Comparison of ENCODE assay signal across 8 cellular contexts in genomic region chr16:2905241-2905987, GRCh38. TPM values are rescaled to one million over a fixed set of nuclear protein-coding genes. Genes with fewer than 3 reads are reported as not detected.
DNase-seq lines count a peak whose midpoint lies in the region; ATAC-seq and TF ChIP-seq lines count a peak whose summit lies in the region.

No MANE protein-coding gene starts in this region.

- POLR2A ChIA-PET in BJ (lab: Charles Lee): interaction anchor here (0.6 to 0.7 kb wide), 3 partner anchors 18 to 667 kb away, joined by 5 to 14 read pairs (median 6); no protein-coding TSS in a partner anchor

- H3K36me3 ChIP-seq in BJ (ENCODE audit: control insufficient read depth, insufficient read depth, low read length) (no peaks in the 10 kb centered on the region; the same call in 1 of the 2 replicates), liver (ENCODE audit: control insufficient read depth in 4 of 4, insufficient read depth in 3 of 4, low read depth in 1 of 4, low read length in 3 of 4) (no peaks in the 10 kb centered on the region)

- H3K9me3 ChIP-seq in liver (ENCODE audit: control insufficient read depth in 4 of 4, low read length in 3 of 4): no peaks in the 10 kb centered on the region

- TF ChIP-seq RAD21 in liver (IDR thresholded peaks at IDR 0.05): no peak

- 1% methylated on average over 51 of the region's 51 CpGs for WGBS in liver

- no peaks in the 10 kb centered on the region for H3K27me3 ChIP-seq in BJ (ENCODE audit: control insufficient read depth, insufficient read depth, low read length)
- H3K27me3 ChIP-seq in liver (ENCODE audit: control insufficient read depth in 4 of 4, insufficient read depth in 4 of 4, low read length in 3 of 4): no peaks in the 10 kb centered on the region

- H3K9ac ChIP-seq in liver (ENCODE audit: low read depth in 1 of 2, low read length in 2 of 2): no peak overlapping the region

- ATAC-seq in HG03457 (IDR thresholded peaks at IDR 0.05; ENCODE audit: unreplicated experiment): peak; percentile 59

- DNase-seq in BJ (ENCODE audit: low read depth) (peak; percentile 92), GM19240 (ENCODE audit: insufficient read length, low spot score) (peak; percentile 93), NCI-H526 treated with DMSO at 0.1 percent for 48 hours (lab: John Stamatoyannopoulos, UW) (peak; percentile 92), dermis microvascular lymphatic vessel endothelial cell (ENCODE audit: low read depth in 2 of 2) (peak; percentile 99 to 100)
- peak; percentile 79 to 83 for DNase-seq in activated CD4-positive, alpha-beta T cell treated with anti-CD3 and anti-CD28 coated beads, Interleukin-2, amount 50 U/mL, for 4 hours
- DNase-seq in stimulated activated CD4-positive, alpha-beta T cell treated with anti-CD3 and anti-CD28 coated beads, Interleukin-4, amount 100 ng/mL, for 24 hours: peak; percentile 95

- no peak for TF ChIP-seq CTCF in BJ (IDR thresholded peaks at IDR 0.05; ENCODE audit: insufficient read depth, low read depth, low read length)
- no peak for TF ChIP-seq CTCF in liver (IDR thresholded peaks at IDR 0.05; ENCODE audit: low read depth, low read length, missing input control)

- H3K27ac ChIP-seq in liver (ENCODE audit: low read depth in 1 of 2, low read length in 2 of 2): peak overlapping the region; percentile 66 to 75

- CTCF ChIA-PET in BJ (lab: Yijun Ruan, JAX): interaction anchor here (0.9 to 2.7 kb wide), 7 partner anchors 22 to 74 kb away, joined by 3 to 11 read pairs (median 6); no protein-coding TSS in a partner anchor

- peaks cover 0 to 16% (median 7%) of the 10 kb centered on the region in 4 donors for H3K4me1 ChIP-seq in liver (ENCODE audit: control insufficient read depth in 4 of 4, insufficient read depth in 4 of 4, low read length in 3 of 4)

- H3K4me3 ChIP-seq in BJ (ENCODE audit: low read depth, low read length) (peak overlapping the region; percentile 73), liver (ENCODE audit: low read depth in 1 of 3, low read length in 3 of 3) (peak overlapping the region; percentile 30 to 72 (median 68))

TF ChIP-seq in liver, 16 proteins besides CTCF, POLR2A, EP300 and RAD21:
- TF ChIP-seq GABPA (IDR thresholded peaks at IDR 0.05 in 1 of 2, conservative IDR thresholded peaks at IDR 0.05 in 1 of 2) (peak in 1 of 2 donors; percentile 40), HNF4A (conservative IDR thresholded peaks at IDR 0.05) (peak in 1 of 2 donors; percentile 19), MAX (IDR thresholded peaks at IDR 0.05) (no peak), FOXA2 (IDR thresholded peaks at IDR 0.05) (no peak), REST (IDR thresholded peaks at IDR 0.05) (peak; percentile 95), FOXA1 (IDR thresholded peaks at IDR 0.05) (no peak), YY1 (IDR thresholded peaks at IDR 0.05) (no peak), NR2F2 (IDR thresholded peaks at IDR 0.05) (no peak), ATF3 (IDR thresholded peaks at IDR 0.05) (no peak), JUND (IDR thresholded peaks at IDR 0.05) (no peak), EGR1 (IDR thresholded peaks at IDR 0.05; ENCODE audit: low read depth in 2 of 2) (no peak), TAF1 (conservative IDR thresholded peaks at IDR 0.05) (peak; percentile 65), HNF4G (IDR thresholded peaks at IDR 0.05) (no peak), RXRA (IDR thresholded peaks at IDR 0.05) (no peak), SP1 (IDR thresholded peaks at IDR 0.05) (peak; percentile 92)
- TF ChIP-seq, protein P1, sequence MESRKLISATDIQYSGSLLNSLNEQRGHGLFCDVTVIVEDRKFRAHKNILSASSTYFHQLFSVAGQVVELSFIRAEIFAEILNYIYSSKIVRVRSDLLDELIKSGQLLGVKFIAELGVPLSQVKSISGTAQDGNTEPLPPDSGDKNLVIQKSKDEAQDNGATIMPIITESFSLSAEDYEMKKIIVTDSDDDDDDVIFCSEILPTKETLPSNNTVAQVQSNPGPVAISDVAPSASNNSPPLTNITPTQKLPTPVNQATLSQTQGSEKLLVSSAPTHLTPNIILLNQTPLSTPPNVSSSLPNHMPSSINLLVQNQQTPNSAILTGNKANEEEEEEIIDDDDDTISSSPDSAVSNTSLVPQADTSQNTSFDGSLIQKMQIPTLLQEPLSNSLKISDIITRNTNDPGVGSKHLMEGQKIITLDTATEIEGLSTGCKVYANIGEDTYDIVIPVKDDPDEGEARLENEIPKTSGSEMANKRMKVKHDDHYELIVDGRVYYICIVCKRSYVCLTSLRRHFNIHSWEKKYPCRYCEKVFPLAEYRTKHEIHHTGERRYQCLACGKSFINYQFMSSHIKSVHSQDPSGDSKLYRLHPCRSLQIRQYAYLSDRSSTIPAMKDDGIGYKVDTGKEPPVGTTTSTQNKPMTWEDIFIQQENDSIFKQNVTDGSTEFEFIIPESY (IDR thresholded peaks at IDR 0.05): no peak

RNA-seq across cellular contexts. Expression of gene FLYWCH1, which starts 6.3 kb away (rescaled TPM):
- polyA plus RNA-seq in BJ (2011; rRNA removed): 16.2 and 25.4 TPM in 2 replicates
- polyA minus RNA-seq in BJ (2011; rRNA and poly(A)+ RNA removed): 16.5 and 21.8 TPM in 2 replicates
- total RNA-seq in dermis microvascular lymphatic vessel endothelial cell: 19.0 and 26.6 TPM in 2 replicates
- total RNA-seq in liver: 10 to 100 TPM in 1 of 2 donors, 1 to 10 TPM in 1; 6.2 to 12.2 TPM
- 1 to 10 TPM; 3.9 to 9.5 TPM for polyA plus RNA-seq in liver

RNA-seq across cellular contexts. Expression of gene FLYWCH2, which starts 22.4 kb away (rescaled TPM):
- polyA plus RNA-seq in BJ (2011; rRNA removed): 25.6 and 39.9 TPM in 2 replicates
- 5.3 and 6.4 TPM in 2 replicates for polyA minus RNA-seq in BJ (2011; rRNA and poly(A)+ RNA removed)
- 31.5 and 33.1 TPM in 2 replicates for total RNA-seq in dermis microvascular lymphatic vessel endothelial cell
- total RNA-seq in liver: 10 to 100 TPM in 1 of 2 donors, 1 to 10 TPM in 1; 7.1 to 21.0 TPM
- 10 to 100 TPM in 1 of 2 donors, 1 to 10 TPM in 1; 4.9 to 10.2 TPM for polyA plus RNA-seq in liver

RNA-seq across cellular contexts. Expression of gene PRSS22, which starts 47.4 kb away (rescaled TPM):
- polyA plus RNA-seq in BJ (2011; rRNA removed) (not detected in 2 replicates), liver (under 1 TPM; 0.23 to 0.32 TPM)
- polyA minus RNA-seq in BJ (2011; rRNA and poly(A)+ RNA removed): not detected in 2 replicates
- total RNA-seq in dermis microvascular lymphatic vessel endothelial cell (not detected in 2 replicates), liver (1 to 10 TPM in 1 of 2 donors, not detected in 1; 1.1 TPM)

RNA-seq across cellular contexts. Expression of gene KREMEN2, which starts 58.7 kb away (rescaled TPM):
- not detected in 2 replicates for polyA plus RNA-seq in BJ (2011; rRNA removed)
- not detected in 2 replicates for polyA minus RNA-seq in BJ (2011; rRNA and poly(A)+ RNA removed)
- total RNA-seq in dermis microvascular lymphatic vessel endothelial cell: not detected in 2 replicates
- not detected for total RNA-seq in liver
- not detected for polyA plus RNA-seq in liver

Comparison
In these comparisons a context has a peak if more than half of its experiments do, and no peak if none do; other contexts are left out.
1. Peak in every context shown above with its lines: DNase-seq, ATAC-seq, H3K4me3 ChIP-seq and H3K27ac ChIP-seq.